Comparison of ENCODE assay signal across 22 cellular contexts in genomic region chr1:155301342-155301841, GRCh38. TPM values are rescaled to one million over a fixed set of nuclear protein-coding genes. Genes with fewer than 3 reads are reported as not detected.
"Had no signal": no experiment of that assay in that cellular context is flagged by ENCODE, and none has a peak within 500 bp of the region (broad histone marks: within the 10 kb centered on the region; RNA-seq: fewer than 3 reads in every experiment).

Gene PKLR, minus strand, starts transcription at chr1:155301438. Its CDS starts 43 bp downstream, at chr1:155301395.

- H3K27ac Mint-ChIP-seq: activated CD4-positive, alpha-beta T cell treated with anti-CD3 and anti-CD28 coated beads, Interleukin-2, amount 10 ng/mL, durations not matched to agents 24 days and 14 days; activated CD8-positive, alpha-beta T cell treated with anti-CD3 and anti-CD28 coated beads for 36 hours; activated naive CD4-positive, alpha-beta T cell treated with anti-CD3 and anti-CD28 coated beads, Interleukin-2, amount 10 ng/mL, durations not matched to agents 7 days and 5 days; naive thymus-derived CD8-positive, alpha-beta T cell; progenitor cell of endocrine pancreas had no signal

- H3K4me3 ChIP-seq: esophagus muscularis mucosa, lower lobe of right lung, thyroid gland had no signal

- H3K27me3 ChIP-seq: thyroid gland had no signal

- DNase-seq: activated CD4-positive, alpha-beta T cell treated with anti-CD3 and anti-CD28 coated beads, Interleukin-2, amount 10 ng/mL, durations not matched to agents 24 days and 14 days; activated CD8-positive, alpha-beta T cell treated with anti-CD3 and anti-CD28 coated beads for 36 hours; activated effector memory CD4-positive, alpha-beta T cell treated with Interleukin-2 at 50 U/mL for 16 hours; activated naive CD4-positive, alpha-beta T cell treated with anti-CD3 and anti-CD28 coated beads, Interleukin-2, amount 10 ng/mL, durations not matched to agents 7 days and 5 days; activated T-cell treated with anti-CD3 and anti-CD28 coated beads, Interleukin-2, amount 50 U/mL, for 4 hours; effector CD4-positive, alpha-beta T cell; left cardiac atrium; lower lobe of right lung; naive thymus-derived CD8-positive, alpha-beta T cell; nucleus accumbens; stimulated activated CD4-positive, alpha-beta T cell treated with anti-CD3 and anti-CD28 coated beads, Interleukin-2, amount 100 ng/mL, for 24 hours; stimulated activated naive CD4-positive, alpha-beta T cell treated with Interleukin-2 at 50 U/mL for 16 hours; thyroid gland had no signal

- H3K4me1 Mint-ChIP-seq: naive thymus-derived CD8-positive, alpha-beta T cell had no signal

- H3K4me1 ChIP-seq: esophagus muscularis mucosa, lower lobe of right lung, thyroid gland had no signal

- H3K4me3 Mint-ChIP-seq: activated CD4-positive, alpha-beta T cell treated with anti-CD3 and anti-CD28 coated beads, Interleukin-2, amount 10 ng/mL, durations not matched to agents 24 days and 14 days; activated CD8-positive, alpha-beta T cell treated with anti-CD3 and anti-CD28 coated beads for 36 hours; activated naive CD4-positive, alpha-beta T cell treated with anti-CD3 and anti-CD28 coated beads, Interleukin-2, amount 10 ng/mL, durations not matched to agents 7 days and 5 days; activated T-cell treated with anti-CD3 and anti-CD28 coated beads, Interleukin-2, amount 50 U/mL, for 4 hours; naive thymus-derived CD8-positive, alpha-beta T cell had no signal

- H3K36me3 Mint-ChIP-seq: activated naive CD4-positive, alpha-beta T cell treated with anti-CD3 and anti-CD28 coated beads, Interleukin-2, amount 10 ng/mL, durations not matched to agents 7 days and 5 days; naive thymus-derived CD8-positive, alpha-beta T cell had no signal

- H3K36me3 ChIP-seq: esophagus muscularis mucosa, lower lobe of right lung, thyroid gland had no signal

- ATAC-seq: activated CD8-positive, alpha-beta T cell treated with anti-CD3 and anti-CD28 coated beads for 36 hours; activated T-cell treated with anti-CD3 and anti-CD28 coated beads, Interleukin-2, amount 50 U/mL, for 4 hours; left cardiac atrium; lower lobe of right lung; naive thymus-derived CD8-positive, alpha-beta T cell had no signal

- FAIRE-seq: bronchial epithelial cell, TTC549, urothelium cell line had no signal

- H3K27ac ChIP-seq: esophagus muscularis mucosa, lower lobe of right lung, thyroid gland had no signal

- H3K9me3 ChIP-seq: esophagus muscularis mucosa, lower lobe of right lung, thyroid gland had no signal

- H3K9me3 Mint-ChIP-seq: activated CD4-positive, alpha-beta T cell treated with anti-CD3 and anti-CD28 coated beads, Interleukin-2, amount 10 ng/mL, durations not matched to agents 24 days and 14 days; activated CD8-positive, alpha-beta T cell treated with anti-CD3 and anti-CD28 coated beads for 36 hours; activated naive CD4-positive, alpha-beta T cell treated with anti-CD3 and anti-CD28 coated beads, Interleukin-2, amount 10 ng/mL, durations not matched to agents 7 days and 5 days; activated T-cell treated with anti-CD3 and anti-CD28 coated beads, Interleukin-2, amount 50 U/mL, for 4 hours; naive thymus-derived CD8-positive, alpha-beta T cell had no signal

RNA-seq across cellular contexts. Expression of gene PKLR, which starts in this region (rescaled TPM):
- total RNA-seq: activated CD8-positive, alpha-beta T cell treated with anti-CD3 and anti-CD28 coated beads for 36 hours; bronchial epithelial cell; cerebellum; esophagus muscularis mucosa; left cardiac atrium; lower lobe of right lung; mesenteric fat pad; naive thymus-derived CD8-positive, alpha-beta T cell; subcutaneous adipose tissue; T-helper 2 cell treated with Interferon-gamma antibody and Interleukin-4, amounts not matched to agents 100 ng/mL and 5 ng/mL, for 36 hours; thyroid gland had no signal
- polyA plus RNA-seq: naive thymus-derived CD8-positive, alpha-beta T cell had no signal
